In the genomic region with DNA sequence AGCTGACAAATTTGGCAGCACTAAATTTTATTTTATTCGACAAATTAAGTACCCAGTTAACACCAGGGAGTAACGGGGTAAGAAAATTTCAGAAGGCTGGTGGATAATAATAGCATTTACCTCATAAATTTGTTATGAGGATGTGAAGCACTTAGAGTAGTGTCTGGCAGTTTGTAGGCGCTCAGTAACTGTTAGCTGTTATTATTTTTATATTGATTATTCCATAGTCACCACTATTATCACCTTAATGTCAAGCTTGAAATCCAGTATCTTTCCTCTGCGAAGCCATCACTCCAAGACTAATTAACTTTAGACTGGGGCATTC, we compare ENCODE assay signal across 8 cellular contexts. TPM values are rescaled to one million over a fixed set of nuclear protein-coding genes. Genes with fewer than 3 reads are reported as not detected.
A peak's percentile ranks its signal among the peaks of the same experiment; 100 is the strongest.
DNase-seq lines count a peak whose midpoint lies in the region; ATAC-seq and TF ChIP-seq lines count a peak whose summit lies in the region.

No MANE protein-coding gene starts in this region.

- TF ChIP-seq CTCF in DOHH2 (IDR thresholded peaks at IDR 0.05; ENCODE audit: low read depth, low read length, poor library complexity, severe bottlenecking), result no peak
- TF ChIP-seq CTCF in left lung (IDR thresholded peaks at IDR 0.05), result no peak
- no peak for TF ChIP-seq CTCF in upper lobe of right lung (IDR thresholded peaks at IDR 0.05)

- peak overlapping the region; percentile 74 for H3K4me2 ChIP-seq in DOHH2 (ENCODE audit: low read length)

- CTCF ChIA-PET in HEK293T (lab: Yijun Ruan, JAX), result interaction anchor here (1.8 kb wide), 1 partner anchor 147 kb away, joined by 7 read pairs; a partner anchor contains a TSS

- H4K20me1 ChIP-seq in DOHH2 (ENCODE audit: control insufficient read depth, insufficient read depth, low read depth, low read length), result no peaks in the 10 kb centered on the region

- no peaks in the 10 kb centered on the region for H3K9me2 ChIP-seq in DOHH2 (replicated peaks; ENCODE audit: control insufficient read depth, low read length)

- intact Hi-C loops in left lung (cut with DNase I), result loop anchor here in 1 of 2 donors (10.0 kb wide), 1 partner anchor 105 kb away; no protein-coding TSS in a partner anchor
- intact Hi-C loops in upper lobe of right lung (cut with DNase I), result no loop called here

- peak overlapping the region; percentile 89 for H3K9ac ChIP-seq in adipocyte (ENCODE audit: low read length)

- DNase-seq in adipocyte (ENCODE audit: low read depth) (peak; percentile 1), left lung (no peak), upper lobe of right lung (no peak), caudate nucleus (lab: John Stamatoyannopoulos, UW) (no peak), HEK293T (ENCODE audit: extremely low spot score) (no peak)

- H3K27ac ChIP-seq in DOHH2 (ENCODE audit: low read depth, low read length) (peak overlapping the region; percentile 37), left lung (peak overlapping the region; percentile 76 to 85), upper lobe of right lung (peak overlapping the region; percentile 81), caudate nucleus (ENCODE audit: low read depth, low read length) (no peak overlapping the region)

- H3K79me2 ChIP-seq in DOHH2 (ENCODE audit: control insufficient read depth, low read length), result peaks cover 45% of the 10 kb centered on the region

- H3K4me1 ChIP-seq in DOHH2 (ENCODE audit: control insufficient read depth, low read length), result peaks cover 29% of the 10 kb centered on the region
- peaks cover 9% of the 10 kb centered on the region for H3K4me1 ChIP-seq in adipocyte (ENCODE audit: control insufficient read depth, insufficient read depth, low read length)
- H3K4me1 ChIP-seq in left lung, result peaks cover 7 to 28% of the 10 kb centered on the region in 2 donors
- H3K4me1 ChIP-seq in upper lobe of right lung, result peaks cover 17% of the 10 kb centered on the region

- no peaks in the 10 kb centered on the region for H3F3A ChIP-seq in DOHH2 (ENCODE audit: control insufficient read depth, insufficient read depth)

- H3K4me3 ChIP-seq in DOHH2 (ENCODE audit: low read length) (peak overlapping the region; percentile 88), adipocyte (ENCODE audit: low read length) (peak overlapping the region; percentile 94), left lung (peak overlapping the region; percentile 49 to 70), upper lobe of right lung (peak overlapping the region; percentile 94)

- no peaks in the 10 kb centered on the region for H3K9me3 ChIP-seq in DOHH2 (ENCODE audit: control insufficient read depth, insufficient read depth, low read length)
- no peaks in the 10 kb centered on the region for H3K9me3 ChIP-seq in adipocyte (ENCODE audit: control insufficient read depth, low read length)
- H3K9me3 ChIP-seq in left lung, result no peaks in the 10 kb centered on the region
- H3K9me3 ChIP-seq in upper lobe of right lung, result no peaks in the 10 kb centered on the region

- no peaks in the 10 kb centered on the region for H3K27me3 ChIP-seq in DOHH2 (ENCODE audit: control insufficient read depth, low read length)
- no peaks in the 10 kb centered on the region for H3K27me3 ChIP-seq in adipocyte (replicated peaks; ENCODE audit: control insufficient read depth, insufficient read depth, low read length)
- H3K27me3 ChIP-seq in left lung, result no peaks in the 10 kb centered on the region
- H3K27me3 ChIP-seq in upper lobe of right lung, result no peaks in the 10 kb centered on the region

- POLR2A ChIA-PET in HEK293T (lab: Yijun Ruan, JAX), result interaction anchor here (0.7 to 2.2 kb wide), 23 partner anchors 8 to 148 kb away, joined by 3 to 17 read pairs (median 4); a partner anchor contains a TSS

- H3K36me3 ChIP-seq in DOHH2 (ENCODE audit: control insufficient read depth, low read length) (peaks cover 11% of the 10 kb centered on the region; the same call in 1 of the 2 replicates), adipocyte (ENCODE audit: control insufficient read depth, insufficient read depth, low read length, severe bottlenecking) (no peaks in the 10 kb centered on the region), left lung (no peaks in the 10 kb centered on the region), upper lobe of right lung (no peaks in the 10 kb centered on the region)

- peak; percentile 8 for ATAC-seq in HG02973 (IDR thresholded peaks at IDR 0.05; ENCODE audit: unreplicated experiment)
- peak; percentile 16 for ATAC-seq in left lung
- ATAC-seq in upper lobe of right lung, result no peak
- no peak for ATAC-seq in HG03571 (IDR thresholded peaks at IDR 0.05; ENCODE audit: unreplicated experiment)

TF ChIP-seq in HEK293T, 16 proteins besides CTCF, POLR2A, EP300 and RAD21:
- TF ChIP-seq TARDBP (IDR thresholded peaks at IDR 0.05) (no peak), NFRKB (IDR thresholded peaks at IDR 0.05) (no peak), ELF4 (IDR thresholded peaks at IDR 0.05) (no peak), SP1 (IDR thresholded peaks at IDR 0.05) (no peak), HDGF (IDR thresholded peaks at IDR 0.05; ENCODE audit: borderline replicate concordance) (no peak), ZNF384 (IDR thresholded peaks at IDR 0.05) (no peak), FOXM1 (IDR thresholded peaks at IDR 0.05; ENCODE audit: borderline replicate concordance) (no peak), LEF1 (IDR thresholded peaks at IDR 0.05; ENCODE audit: borderline replicate concordance) (no peak), FOXA1 (IDR thresholded peaks at IDR 0.05) (no peak), SUZ12 (IDR thresholded peaks at IDR 0.05) (no peak), FOXK2 (IDR thresholded peaks at IDR 0.05) (no peak), CTBP1 (IDR thresholded peaks at IDR 0.05; ENCODE audit: borderline replicate concordance) (no peak), L3MBTL2 (conservative IDR thresholded peaks at IDR 0.05) (no peak), BHLHE40 (IDR thresholded peaks at IDR 0.05; ENCODE audit: borderline replicate concordance) (no peak), ARNT (IDR thresholded peaks at IDR 0.05) (no peak)
- TF ChIP-seq, protein P1, sequence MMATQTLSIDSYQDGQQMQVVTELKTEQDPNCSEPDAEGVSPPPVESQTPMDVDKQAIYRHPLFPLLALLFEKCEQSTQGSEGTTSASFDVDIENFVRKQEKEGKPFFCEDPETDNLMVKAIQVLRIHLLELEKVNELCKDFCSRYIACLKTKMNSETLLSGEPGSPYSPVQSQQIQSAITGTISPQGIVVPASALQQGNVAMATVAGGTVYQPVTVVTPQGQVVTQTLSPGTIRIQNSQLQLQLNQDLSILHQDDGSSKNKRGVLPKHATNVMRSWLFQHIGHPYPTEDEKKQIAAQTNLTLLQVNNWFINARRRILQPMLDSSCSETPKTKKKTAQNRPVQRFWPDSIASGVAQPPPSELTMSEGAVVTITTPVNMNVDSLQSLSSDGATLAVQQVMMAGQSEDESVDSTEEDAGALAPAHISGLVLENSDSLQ (IDR thresholded peaks at IDR 0.05), result no peak

RNA-seq across cellular contexts. Expression of a gene that starts 0.6 kb away (rescaled TPM):
- total RNA-seq in left lung, result 10 to 100 TPM; 41.5 to 43.8 TPM
- total RNA-seq in upper lobe of right lung, result 47.9 TPM

RNA-seq across cellular contexts. Expression of a gene that starts 28.6 kb away (rescaled TPM):
- 10 to 100 TPM; 78.1 to 83.8 TPM for total RNA-seq in left lung
- 104 TPM for total RNA-seq in upper lobe of right lung

Comparison
In these comparisons a context has a peak if more than half of its experiments do, and no peak if none do; other contexts are left out.
1. ATAC-seq: peak in HG02973 (single experiment) and left lung (single experiment); none in upper lobe of right lung (single experiment) and HG03571 (single experiment).
2. Peak in every context shown above with its lines, with median percentiles within 50 percentile points of each other: H3K4me3 ChIP-seq.